ENCODE assay signal across 1 cellular context in the genomic region with DNA sequence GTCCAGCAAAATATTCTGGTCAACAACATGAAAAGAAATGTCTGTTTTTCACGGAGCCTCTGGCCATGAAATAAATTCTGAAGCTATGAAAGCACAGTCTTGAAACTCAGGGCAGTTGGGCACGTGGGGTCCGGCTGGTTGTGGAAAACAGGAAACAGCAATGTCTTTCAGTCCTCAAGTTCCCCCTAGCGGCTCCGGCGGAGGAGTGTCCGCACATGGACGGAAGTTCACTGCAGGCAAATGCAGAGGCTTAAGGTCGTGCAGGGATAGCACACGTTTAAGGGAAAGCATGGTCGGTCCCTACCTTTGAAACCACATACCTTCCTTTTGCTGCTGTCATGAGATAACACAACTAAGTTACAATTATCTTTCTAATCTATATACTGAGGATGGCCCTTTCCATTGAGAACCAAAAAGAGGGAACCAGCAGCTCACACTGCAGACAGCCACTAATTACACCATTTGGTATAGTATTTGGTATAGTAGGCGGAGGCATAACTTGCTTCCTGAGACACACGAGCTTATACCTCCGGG.
TF ChIP-seq lines count a peak whose summit lies in the region.

No MANE protein-coding gene starts in this region.

TF ChIP-seq in WTC11, 78 proteins besides CTCF, POLR2A, EP300 and RAD21 (continued from another document):
- TF ChIP-seq ARID4B (CRISPR knock-in tag; IDR thresholded peaks at IDR 0.05; ENCODE audit: borderline replicate concordance) (no peak), OVOL2 (CRISPR knock-in tag; IDR thresholded peaks at IDR 0.05; ENCODE audit: borderline replicate concordance) (no peak)
